ENCODE assay signal across 9 cellular contexts in the genomic region with DNA sequence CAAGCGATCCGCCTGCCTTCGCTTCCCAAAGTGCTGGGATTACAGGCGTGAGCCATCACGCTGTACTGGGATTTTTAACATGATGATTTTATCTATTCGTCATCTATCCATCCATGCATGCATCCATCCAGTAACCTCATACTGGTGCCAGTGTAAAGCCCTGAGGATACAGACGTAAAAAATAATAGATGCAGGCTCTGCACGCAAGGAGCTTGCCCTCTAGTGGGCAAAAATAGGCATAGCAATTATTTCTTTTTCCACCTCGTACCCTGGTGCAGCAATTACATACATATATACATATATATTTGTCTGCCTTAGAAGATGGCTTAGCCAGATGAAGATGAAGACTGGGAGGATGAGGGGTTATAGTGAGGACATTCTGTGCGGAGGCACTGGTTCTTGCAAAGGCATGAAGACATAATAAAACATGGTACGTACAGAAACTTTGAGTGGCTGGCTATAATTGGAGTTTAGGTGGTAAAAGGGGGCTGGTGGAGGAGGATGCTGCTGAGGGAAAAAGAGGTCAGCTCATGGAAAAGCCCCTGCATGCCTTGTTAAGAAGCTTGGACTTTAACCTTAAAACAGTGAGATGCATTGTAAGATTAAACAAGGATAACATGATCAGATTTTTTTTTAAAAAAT. TPM values are rescaled to one million over a fixed set of nuclear protein-coding genes. Genes with fewer than 3 reads are reported as not detected.
A peak's percentile ranks its signal among the peaks of the same experiment; 100 is the strongest.
DNase-seq lines count a peak whose midpoint lies in the region; ATAC-seq and TF ChIP-seq lines count a peak whose summit lies in the region.
"Had no signal": no experiment of that assay in that cellular context is flagged by ENCODE, and none has a peak within 500 bp of the region (broad histone marks: within the 10 kb centered on the region; RNA-seq: fewer than 3 reads in every experiment).

No MANE protein-coding gene starts in this region.

- POLR2A ChIA-PET in HEK293 (lab: Yijun Ruan, JAX), result no interaction called here

- H3K27ac ChIP-seq in HEK293 (ENCODE audit: extremely low read depth, low read depth, low read length), result no peak overlapping the region
- no peak overlapping the region for H3K27ac ChIP-seq in adrenal gland
- H3K27ac ChIP-seq: BLaER1 treated with 17β-estradiol and CSF1 and Interleukin-3, amounts not matched to agents 10 nM and 100 nM had no signal

- H3K4me3 ChIP-seq in HEK293 (ENCODE audit: low read depth, low read length) (no peak overlapping the region), adrenal gland (no peak overlapping the region)
- H3K4me3 ChIP-seq: BLaER1 treated with 17β-estradiol and CSF1 and Interleukin-3, amounts not matched to agents 10 nM and 100 nM had no signal

- WGBS in adrenal gland, 4 donors, result 36 to 40% (median 38%) methylated on average over 11 of the region's 11 CpGs

- intact Hi-C loops in adrenal gland (cut with DNase I), result loop anchor here (5.0 to 10.0 kb wide), 2 partner anchors 80 to 487 kb away; no protein-coding TSS in a partner anchor

- H3K4me1 Mint-ChIP-seq in stimulated activated effector memory CD8-positive, alpha-beta T cell treated with anti-CD3 and anti-CD28 coated beads, Interleukin-12 subunit alpha, Interleukin-12 subunit beta, amount 100 ng/mL, for 72 hours, result peaks cover 5% of the 10 kb centered on the region

- H3K4me1 ChIP-seq in HEK293 (ENCODE audit: control insufficient read depth, insufficient read depth, low read length), result no peaks in the 10 kb centered on the region
- no peaks in the 10 kb centered on the region for H3K4me1 ChIP-seq in adrenal gland (replicated peaks in 1 of 2)
- H3K4me1 ChIP-seq: BLaER1 treated with 17β-estradiol and CSF1 and Interleukin-3, amounts not matched to agents 10 nM and 100 nM had no signal

- H3K27ac Mint-ChIP-seq in stimulated activated effector memory CD8-positive, alpha-beta T cell treated with anti-CD3 and anti-CD28 coated beads, Interleukin-12 subunit alpha, Interleukin-12 subunit beta, amount 100 ng/mL, for 72 hours, result peak overlapping the region; percentile 38

- H3K4me3 Mint-ChIP-seq in stimulated activated effector memory CD8-positive, alpha-beta T cell treated with anti-CD3 and anti-CD28 coated beads, Interleukin-12 subunit alpha, Interleukin-12 subunit beta, amount 100 ng/mL, for 72 hours, result no peak overlapping the region

- CTCF ChIA-PET in HEK293 (lab: Yijun Ruan, JAX), result interaction anchor here (0.6 to 11.2 kb wide), 29 partner anchors 9 to 611 kb away, joined by 3 to 220 read pairs (median 4); a partner anchor contains a TSS

- no peaks in the 10 kb centered on the region for H3K36me3 Mint-ChIP-seq in stimulated activated effector memory CD8-positive, alpha-beta T cell treated with anti-CD3 and anti-CD28 coated beads, Interleukin-12 subunit alpha, Interleukin-12 subunit beta, amount 100 ng/mL, for 72 hours

- TF ChIP-seq CTCF in HEK293 (tag by site-specific recombination; IDR thresholded peaks at IDR 0.05) (peak; percentile 32; the same call in 1 of the 2 replicates), adrenal gland (IDR thresholded peaks at IDR 0.05) (peak; percentile 78 to 89 (median 82))

- no peaks in the 10 kb centered on the region for H3K27me3 ChIP-seq in adrenal gland
- H3K27me3 ChIP-seq: BLaER1 treated with 17β-estradiol and CSF1 and Interleukin-3, amounts not matched to agents 10 nM and 100 nM had no signal

- H3K36me3 ChIP-seq in HEK293 (ENCODE audit: control insufficient read depth in 2 of 2, insufficient read depth in 1 of 2, low read length in 2 of 2), result no peaks in the 10 kb centered on the region
- no peaks in the 10 kb centered on the region for H3K36me3 ChIP-seq in adrenal gland (replicated peaks in 1 of 2)
- H3K36me3 ChIP-seq: BLaER1 treated with 17β-estradiol and CSF1 and Interleukin-3, amounts not matched to agents 10 nM and 100 nM had no signal

- peak; percentile 64 for ATAC-seq in stimulated activated effector memory CD8-positive, alpha-beta T cell treated with anti-CD3 and anti-CD28 coated beads, Interleukin-12 subunit alpha, Interleukin-12 subunit beta, amount 100 ng/mL, for 72 hours
- ATAC-seq in HG03457 (IDR thresholded peaks at IDR 0.05; ENCODE audit: unreplicated experiment), result no peak

- H3K9me3 ChIP-seq in HEK293 (ENCODE audit: control insufficient read depth, insufficient read depth, low read depth, low read length) (no peaks in the 10 kb centered on the region), adrenal gland (replicated peaks in 1 of 3) (no peaks in the 10 kb centered on the region)
- H3K9me3 ChIP-seq: BLaER1 treated with 17β-estradiol and CSF1 and Interleukin-3, amounts not matched to agents 10 nM and 100 nM had no signal

- TF ChIP-seq POLR2A in adrenal gland (IDR thresholded peaks at IDR 0.05), result no peak

- H3K9me3 Mint-ChIP-seq in stimulated activated effector memory CD8-positive, alpha-beta T cell treated with anti-CD3 and anti-CD28 coated beads, Interleukin-12 subunit alpha, Interleukin-12 subunit beta, amount 100 ng/mL, for 72 hours, result no peaks in the 10 kb centered on the region

- peak in 2 of 3 experiments; percentile 39 to 55 for DNase-seq in NCI-H1417 (lab: John Stamatoyannopoulos, UW)
- DNase-seq in NCI-H1417 treated with DMSO at 0.1 percent for 48 hours (lab: John Stamatoyannopoulos, UW), result no peak
- peak; percentile 35 for DNase-seq in NCI-H345 (lab: John Stamatoyannopoulos, UW)
- peak in 2 of 7 donors; percentile 5 to 54 for DNase-seq in adrenal gland
- DNase-seq in hepatic stellate cell (ENCODE audit: low spot score), result peak; percentile 41
- DNase-seq in stimulated activated effector memory CD8-positive, alpha-beta T cell treated with anti-CD3 and anti-CD28 coated beads, Interleukin-12 subunit alpha, Interleukin-12 subunit beta, amount 100 ng/mL, for 72 hours (ENCODE audit: low spot score in 2 of 2), result no peak

TF ChIP-seq in HEK293, 187 proteins besides CTCF, POLR2A, EP300 and RAD21:
- no peak for TF ChIP-seq ZNF157 (tag by site-specific recombination; IDR thresholded peaks at IDR 0.05)
- TF ChIP-seq, protein P1, sequence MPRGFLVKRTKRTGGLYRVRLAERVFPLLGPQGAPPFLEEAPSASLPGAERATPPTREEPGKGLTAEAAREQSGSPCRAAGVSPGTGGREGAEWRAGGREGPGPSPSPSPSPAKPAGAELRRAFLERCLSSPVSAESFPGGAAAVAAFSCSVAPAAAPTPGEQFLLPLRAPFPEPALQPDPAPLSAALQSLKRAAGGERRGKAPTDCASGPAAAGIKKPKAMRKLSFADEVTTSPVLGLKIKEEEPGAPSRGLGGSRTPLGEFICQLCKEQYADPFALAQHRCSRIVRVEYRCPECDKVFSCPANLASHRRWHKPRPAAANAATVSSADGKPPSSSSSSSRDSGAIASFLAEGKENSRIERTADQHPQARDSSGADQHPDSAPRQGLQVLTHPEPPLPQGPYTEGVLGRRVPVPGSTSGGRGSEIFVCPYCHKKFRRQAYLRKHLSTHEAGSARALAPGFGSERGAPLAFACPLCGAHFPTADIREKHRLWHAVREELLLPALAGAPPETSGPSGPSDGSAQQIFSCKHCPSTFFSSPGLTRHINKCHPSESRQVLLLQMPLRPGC (tag by site-specific recombination; IDR thresholded peaks at IDR 0.05), result no peak
- TF ChIP-seq ZSCAN30 (tag by site-specific recombination; IDR thresholded peaks at IDR 0.05), result peak; percentile 70
- TF ChIP-seq ZEB2 (tag by site-specific recombination; IDR thresholded peaks at IDR 0.05), result no peak
- TF ChIP-seq, protein P2, sequence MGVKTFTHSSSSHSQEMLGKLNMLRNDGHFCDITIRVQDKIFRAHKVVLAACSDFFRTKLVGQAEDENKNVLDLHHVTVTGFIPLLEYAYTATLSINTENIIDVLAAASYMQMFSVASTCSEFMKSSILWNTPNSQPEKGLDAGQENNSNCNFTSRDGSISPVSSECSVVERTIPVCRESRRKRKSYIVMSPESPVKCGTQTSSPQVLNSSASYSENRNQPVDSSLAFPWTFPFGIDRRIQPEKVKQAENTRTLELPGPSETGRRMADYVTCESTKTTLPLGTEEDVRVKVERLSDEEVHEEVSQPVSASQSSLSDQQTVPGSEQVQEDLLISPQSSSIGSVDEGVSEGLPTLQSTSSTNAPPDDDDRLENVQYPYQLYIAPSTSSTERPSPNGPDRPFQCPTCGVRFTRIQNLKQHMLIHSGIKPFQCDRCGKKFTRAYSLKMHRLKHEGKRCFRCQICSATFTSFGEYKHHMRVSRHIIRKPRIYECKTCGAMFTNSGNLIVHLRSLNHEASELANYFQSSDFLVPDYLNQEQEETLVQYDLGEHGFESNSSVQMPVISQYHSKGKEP (tag by site-specific recombination; IDR thresholded peaks at IDR 0.05), result peak; percentile 44; the same call in 1 of the 2 replicates
- TF ChIP-seq, protein P3, sequence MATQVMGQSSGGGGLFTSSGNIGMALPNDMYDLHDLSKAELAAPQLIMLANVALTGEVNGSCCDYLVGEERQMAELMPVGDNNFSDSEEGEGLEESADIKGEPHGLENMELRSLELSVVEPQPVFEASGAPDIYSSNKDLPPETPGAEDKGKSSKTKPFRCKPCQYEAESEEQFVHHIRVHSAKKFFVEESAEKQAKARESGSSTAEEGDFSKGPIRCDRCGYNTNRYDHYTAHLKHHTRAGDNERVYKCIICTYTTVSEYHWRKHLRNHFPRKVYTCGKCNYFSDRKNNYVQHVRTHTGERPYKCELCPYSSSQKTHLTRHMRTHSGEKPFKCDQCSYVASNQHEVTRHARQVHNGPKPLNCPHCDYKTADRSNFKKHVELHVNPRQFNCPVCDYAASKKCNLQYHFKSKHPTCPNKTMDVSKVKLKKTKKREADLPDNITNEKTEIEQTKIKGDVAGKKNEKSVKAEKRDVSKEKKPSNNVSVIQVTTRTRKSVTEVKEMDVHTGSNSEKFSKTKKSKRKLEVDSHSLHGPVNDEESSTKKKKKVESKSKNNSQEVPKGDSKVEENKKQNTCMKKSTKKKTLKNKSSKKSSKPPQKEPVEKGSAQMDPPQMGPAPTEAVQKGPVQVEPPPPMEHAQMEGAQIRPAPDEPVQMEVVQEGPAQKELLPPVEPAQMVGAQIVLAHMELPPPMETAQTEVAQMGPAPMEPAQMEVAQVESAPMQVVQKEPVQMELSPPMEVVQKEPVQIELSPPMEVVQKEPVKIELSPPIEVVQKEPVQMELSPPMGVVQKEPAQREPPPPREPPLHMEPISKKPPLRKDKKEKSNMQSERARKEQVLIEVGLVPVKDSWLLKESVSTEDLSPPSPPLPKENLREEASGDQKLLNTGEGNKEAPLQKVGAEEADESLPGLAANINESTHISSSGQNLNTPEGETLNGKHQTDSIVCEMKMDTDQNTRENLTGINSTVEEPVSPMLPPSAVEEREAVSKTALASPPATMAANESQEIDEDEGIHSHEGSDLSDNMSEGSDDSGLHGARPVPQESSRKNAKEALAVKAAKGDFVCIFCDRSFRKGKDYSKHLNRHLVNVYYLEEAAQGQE (tag by site-specific recombination; IDR thresholded peaks at IDR 0.05), result no peak
- peak; percentile 80 for TF ChIP-seq ZNF654 (tag by site-specific recombination; IDR thresholded peaks at IDR 0.05; ENCODE audit: low read depth)
- no peak for TF ChIP-seq ZSCAN23 (tag by site-specific recombination; IDR thresholded peaks at IDR 0.05)

RNA-seq across cellular contexts. Expression of a gene that starts 19.6 kb away (rescaled TPM):
- total RNA-seq in adrenal gland, result 10 to 100 TPM in 4 of 8 donors, 1 to 10 TPM in 4; 1.9 to 16.9 (median 9.1) TPM
- polyA plus RNA-seq in adrenal gland, result 10 to 100 TPM; 11.4 to 15.4 (median 11.5) TPM

RNA-seq across cellular contexts. Expression of a gene that starts 44.6 kb away (rescaled TPM):
- 10 to 100 TPM; 15.3 to 89.6 (median 21.3) TPM for total RNA-seq in adrenal gland
- polyA plus RNA-seq in adrenal gland, result 10 to 100 TPM in 1 of 3 donors, 1 to 10 TPM in 2; 3.6 to 50.2 (median 4.0) TPM

Comparison
In these comparisons a context has a peak if more than half of its experiments do, and no peak if none do; other contexts are left out.
1. DNase-seq: peak in NCI-H1417 (2 of 3), NCI-H345 (single experiment) and hepatic stellate cell (single experiment); none in NCI-H1417 treated with DMSO at 0.1 percent for 48 hours (single experiment) and stimulated activated effector memory CD8-positive, alpha-beta T cell treated with anti-CD3 and anti-CD28 coated beads, Interleukin-12 subunit alpha, Interleukin-12 subunit beta, amount 100 ng/mL, for 72 hours (0 of 2).